Comparison of ENCODE assay signal across 10 cellular contexts in the genomic region with DNA sequence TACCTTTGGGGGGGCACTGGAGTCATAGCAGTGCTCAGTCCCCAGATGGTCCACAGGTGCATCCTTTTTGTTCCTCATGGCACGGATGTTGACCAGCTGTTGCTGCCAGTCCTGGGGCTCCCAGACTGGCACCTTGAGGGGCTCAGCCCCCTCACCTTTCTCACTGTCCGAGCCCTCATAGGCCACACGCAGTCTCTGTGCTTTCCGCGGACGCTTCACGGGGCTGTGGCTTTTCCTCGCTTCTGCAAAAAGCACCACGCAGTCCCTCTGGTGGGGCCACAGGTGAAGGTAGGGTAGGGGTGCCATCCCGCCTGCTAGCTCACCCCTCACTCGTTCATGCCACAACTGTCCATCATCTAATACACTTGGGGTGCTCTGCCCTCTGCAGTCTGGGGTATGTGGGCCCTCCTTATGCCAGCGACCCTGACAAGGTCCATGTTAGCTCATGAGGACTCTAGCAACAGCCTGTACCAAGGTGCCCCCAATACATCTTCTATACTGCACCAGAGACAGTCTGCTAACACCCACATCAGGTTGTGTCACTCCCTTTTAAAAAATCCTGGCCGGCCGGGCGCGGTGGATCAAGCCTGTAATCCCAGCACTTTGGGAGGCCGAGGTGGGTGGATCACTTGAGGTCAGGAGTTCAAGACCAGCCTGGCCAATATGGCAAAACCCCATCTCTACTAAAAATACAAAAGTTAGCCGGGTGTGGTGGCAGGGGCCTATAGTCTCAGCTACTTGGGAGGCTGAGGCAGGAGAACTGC. TPM values are rescaled to one million over a fixed set of nuclear protein-coding genes. Genes with fewer than 3 reads are reported as not detected.
A peak's percentile ranks its signal among the peaks of the same experiment; 100 is the strongest.
DNase-seq lines count a peak whose midpoint lies in the region; ATAC-seq and TF ChIP-seq lines count a peak whose summit lies in the region.
"Had no signal": no experiment of that assay in that cellular context is flagged by ENCODE, and none has a peak within 500 bp of the region (broad histone marks: within the 10 kb centered on the region; RNA-seq: fewer than 3 reads in every experiment).

No MANE protein-coding gene starts in this region.

- no peaks in the 10 kb centered on the region for H3K9me3 ChIP-seq in BLaER1 treated with 17β-estradiol and CSF1 and Interleukin-3, amounts not matched to agents 10 nM and 100 nM (replicated peaks in 1 of 11)
- H3K9me3 ChIP-seq in HUES48 (ENCODE audit: control insufficient read depth, insufficient read depth, low read length) (no peaks in the 10 kb centered on the region), adipocyte (ENCODE audit: control insufficient read depth, low read length) (no peaks in the 10 kb centered on the region), testis (no peaks in the 10 kb centered on the region)

- H3K4me1 Mint-ChIP-seq in natural killer cell treated with Interleukin-12 subunit alpha and Interleukin-12 subunit beta and Interleukin-15 and Interleukin-18, amount 100 ng/mL, for 72 hours (ENCODE audit: low read depth in 2 of 2) = peaks cover 11 to 13% of the 10 kb centered on the region in 2 donors

- in situ Hi-C loops in GM13976 (cut with MboI; ENCODE audit: low sequenced_read_pairs, unreplicated experiment) = no loop called here

- H3K27ac ChIP-seq in BLaER1 treated with 17β-estradiol and CSF1 and Interleukin-3, amounts not matched to agents 10 nM and 100 nM = peak overlapping the region in 6 of 11 experiments; percentile 18 to 73 (median 66); a peak in 7 of 22 replicates
- no peak overlapping the region for H3K27ac ChIP-seq in HUES48 (ENCODE audit: low read depth, low read length)
- no peak overlapping the region for H3K27ac ChIP-seq in testis

- H3K9me3 Mint-ChIP-seq in natural killer cell treated with Interleukin-12 subunit alpha and Interleukin-12 subunit beta and Interleukin-15 and Interleukin-18, amount 100 ng/mL, for 72 hours = no peaks in the 10 kb centered on the region

- no peak for TF ChIP-seq POLR2A in testis (IDR thresholded peaks at IDR 0.05)

- H3K9ac ChIP-seq in BLaER1 treated with 17β-estradiol and CSF1 and Interleukin-3, amounts not matched to agents 10 nM and 100 nM = peak overlapping the region in 9 of 11 experiments; percentile 76 to 90 (median 84); a peak in 15 of 22 replicates
- H3K9ac ChIP-seq in HUES48 (ENCODE audit: low read depth, low read length) (no peak overlapping the region), adipocyte (ENCODE audit: low read length) (peak overlapping the region; percentile 90)

- no peaks in the 10 kb centered on the region for H3K27me3 Mint-ChIP-seq in natural killer cell treated with Interleukin-12 subunit alpha and Interleukin-12 subunit beta and Interleukin-15 and Interleukin-18, amount 100 ng/mL, for 72 hours

- H4K20me1 ChIP-seq in BLaER1 treated with 17β-estradiol and CSF1 and Interleukin-3, amounts not matched to agents 10 nM and 100 nM = peaks cover 0 to 25% (median 0%) of the 10 kb centered on the region in 11 experiments; a peak in 4 of 22 replicates

- peaks cover 12 to 24% (median 15%) of the 10 kb centered on the region in 11 experiments for H3K36me3 ChIP-seq in BLaER1 treated with 17β-estradiol and CSF1 and Interleukin-3, amounts not matched to agents 10 nM and 100 nM
- H3K36me3 ChIP-seq in HUES48 (ENCODE audit: control insufficient read depth, insufficient read depth, low read length) (peaks cover 20% of the 10 kb centered on the region), adipocyte (ENCODE audit: control insufficient read depth, insufficient read depth, low read length, severe bottlenecking) (peaks cover 5% of the 10 kb centered on the region), testis (ENCODE audit: low read depth, missing control alignments) (no peaks in the 10 kb centered on the region)

- H3K27ac Mint-ChIP-seq in natural killer cell treated with Interleukin-12 subunit alpha and Interleukin-12 subunit beta and Interleukin-15 and Interleukin-18, amount 100 ng/mL, for 72 hours = no peak overlapping the region

- TF ChIP-seq CTCF in GM13976 (IDR thresholded peaks at IDR 0.05; ENCODE audit: borderline replicate concordance, control extremely low read depth, extremely low read depth, insufficient read depth, missing control alignments) (no peak), testis (IDR thresholded peaks at IDR 0.05) (no peak)

- H3K36me3 Mint-ChIP-seq in natural killer cell treated with Interleukin-12 subunit alpha and Interleukin-12 subunit beta and Interleukin-15 and Interleukin-18, amount 100 ng/mL, for 72 hours = no peaks in the 10 kb centered on the region

- WGBS in testis, 2 donors = 83 to 85% methylated on average over 18 of the region's 18 CpGs

- ATAC-seq in natural killer cell treated with Interleukin-12 subunit alpha and Interleukin-12 subunit beta and Interleukin-15 and Interleukin-18, amount 100 ng/mL, for 72 hours = no peak

- peak overlapping the region in 9 of 10 experiments; percentile 80 to 99 (median 95); a peak in 18 of 20 replicates for H3K4me3 ChIP-seq in BLaER1 treated with 17β-estradiol and CSF1 and Interleukin-3, amounts not matched to agents 10 nM and 100 nM
- H3K4me3 ChIP-seq in HUES48 (ENCODE audit: low read depth, low read length) (peak overlapping the region; percentile 93), adipocyte (ENCODE audit: low read length) (peak overlapping the region; percentile 88), testis (no peak overlapping the region)

- H3K4me1 ChIP-seq in BLaER1 treated with 17β-estradiol and CSF1 and Interleukin-3, amounts not matched to agents 10 nM and 100 nM = peaks cover 58 to 71% (median 68%) of the 10 kb centered on the region in 10 experiments
- H3K4me1 ChIP-seq in HUES48 (ENCODE audit: control insufficient read depth, insufficient read depth, low read length) = peaks cover 7% of the 10 kb centered on the region
- peaks cover 8% of the 10 kb centered on the region for H3K4me1 ChIP-seq in adipocyte (ENCODE audit: control insufficient read depth, insufficient read depth, low read length)
- peaks cover 31% of the 10 kb centered on the region for H3K4me1 ChIP-seq in testis

- peak overlapping the region; percentile 89 for H3K4me3 Mint-ChIP-seq in natural killer cell treated with Interleukin-12 subunit alpha and Interleukin-12 subunit beta and Interleukin-15 and Interleukin-18, amount 100 ng/mL, for 72 hours

- H3K4me2 ChIP-seq in BLaER1 treated with 17β-estradiol and CSF1 and Interleukin-3, amounts not matched to agents 10 nM and 100 nM = peak overlapping the region; percentile 90 to 99 (median 98)

- intact Hi-C loops in testis (cut with DNase I; ENCODE audit: low total_unique reads) = no loop called here

- DNase-seq in adipocyte (ENCODE audit: low read depth) (no peak), NCI-H1048 (lab: John Stamatoyannopoulos, UW) (no peak), GM13976 (ENCODE audit: low spot score) (no peak), testis (no peak), NCI-H128 (lab: John Stamatoyannopoulos, UW; ENCODE audit: unreplicated experiment) (no peak)
- no peak for DNase-seq in natural killer cell treated with Interleukin-12 subunit alpha and Interleukin-12 subunit beta and Interleukin-15 and Interleukin-18, amount 100 ng/mL, for 72 hours (ENCODE audit: low spot score)
- DNase-seq: central memory CD4-positive, alpha-beta T cell; hippocampal formation had no signal

- no peaks in the 10 kb centered on the region for H3K27me3 ChIP-seq in BLaER1 treated with 17β-estradiol and CSF1 and Interleukin-3, amounts not matched to agents 10 nM and 100 nM
- H3K27me3 ChIP-seq in HUES48 (ENCODE audit: control insufficient read depth, insufficient read depth, low read length) (no peaks in the 10 kb centered on the region), adipocyte (replicated peaks; ENCODE audit: control insufficient read depth, insufficient read depth, low read length) (no peaks in the 10 kb centered on the region), testis (no peaks in the 10 kb centered on the region)

RNA-seq across cellular contexts. Expression of a gene that starts 1.3 kb away (rescaled TPM):
- 10 to 100 TPM; 12.6 to 40.9 TPM for total RNA-seq in natural killer cell treated with Interleukin-12 subunit alpha and Interleukin-12 subunit beta and Interleukin-15 and Interleukin-18, amount 100 ng/mL, for 72 hours
- 10 to 100 TPM; 24.6 to 35.6 TPM for total RNA-seq in testis
- polyA plus RNA-seq in testis (ENCODE audit: insufficient read depth, low read depth, low replicate concordance) = 18.0 TPM

RNA-seq across cellular contexts. Expression of a gene that starts 1.5 kb away (rescaled TPM):
- 100 to 1,000 TPM; 106 to 155 TPM for total RNA-seq in natural killer cell treated with Interleukin-12 subunit alpha and Interleukin-12 subunit beta and Interleukin-15 and Interleukin-18, amount 100 ng/mL, for 72 hours
- total RNA-seq in testis = 100 to 1,000 TPM; 222 to 271 TPM
- 136 TPM for polyA plus RNA-seq in testis (ENCODE audit: insufficient read depth, low read depth, low replicate concordance)

RNA-seq across cellular contexts. Expression of a gene that starts 19.6 kb away (rescaled TPM):
- total RNA-seq in natural killer cell treated with Interleukin-12 subunit alpha and Interleukin-12 subunit beta and Interleukin-15 and Interleukin-18, amount 100 ng/mL, for 72 hours = 1 to 10 TPM; 3.8 to 4.5 TPM
- 10 to 100 TPM; 54.1 to 59.9 TPM for total RNA-seq in testis
- polyA plus RNA-seq in testis (ENCODE audit: insufficient read depth, low read depth, low replicate concordance) = 50.6 TPM

RNA-seq across cellular contexts. Expression of a gene that starts 26.7 kb away (rescaled TPM):
- 1 to 10 TPM; 1.5 to 3.5 TPM for total RNA-seq in natural killer cell treated with Interleukin-12 subunit alpha and Interleukin-12 subunit beta and Interleukin-15 and Interleukin-18, amount 100 ng/mL, for 72 hours
- 1 to 10 TPM; 7.3 to 8.2 TPM for total RNA-seq in testis
- 3.9 TPM for polyA plus RNA-seq in testis (ENCODE audit: insufficient read depth, low read depth, low replicate concordance)

RNA-seq across cellular contexts. Expression of a gene that starts 36.7 kb away (rescaled TPM):
- 100 to 1,000 TPM in 1 of 2 donors, 10 to 100 TPM in 1; 83.1 to 163 TPM for total RNA-seq in natural killer cell treated with Interleukin-12 subunit alpha and Interleukin-12 subunit beta and Interleukin-15 and Interleukin-18, amount 100 ng/mL, for 72 hours
- 10 to 100 TPM; 80.4 to 94.6 TPM for total RNA-seq in testis
- polyA plus RNA-seq in testis (ENCODE audit: insufficient read depth, low read depth, low replicate concordance) = 46.3 TPM

Comparison
In these comparisons a context has a peak if more than half of its experiments do, and no peak if none do; other contexts are left out.
1. H3K27ac ChIP-seq: peak in BLaER1 treated with 17β-estradiol and CSF1 and Interleukin-3, amounts not matched to agents 10 nM and 100 nM (6 of 11); none in HUES48 (single experiment) and testis (0 of 2).
2. H3K4me3 ChIP-seq: peak in BLaER1 treated with 17β-estradiol and CSF1 and Interleukin-3, amounts not matched to agents 10 nM and 100 nM (9 of 10), HUES48 (single experiment) and adipocyte (single experiment); none in testis (0 of 2).
3. RNA of a gene that starts 19.6 kb away (total RNA-seq): 54.1 to 59.9 TPM in testis; 3.8 to 4.5 TPM in natural killer cell treated with Interleukin-12 subunit alpha and Interleukin-12 subunit beta and Interleukin-15 and Interleukin-18, amount 100 ng/mL, for 72 hours; every median in the first group is over 10 times any median in the second.